In genomic region chr10:133208466-133208865, GRCh38 we compare ENCODE assay signal across 35 cellular contexts. TPM values are rescaled to one million over a fixed set of nuclear protein-coding genes. Genes with fewer than 3 reads are reported as not detected.
"Had no signal": no experiment of that assay in that cellular context is flagged by ENCODE, and none has a peak within 500 bp of the region (broad histone marks: within the 10 kb centered on the region; RNA-seq: fewer than 3 reads in every experiment).

No MANE protein-coding gene starts in this region.

- H3K27me3 ChIP-seq: colonic mucosa had no signal

- H3K4me1 Mint-ChIP-seq: endodermal cell, mesothelial cell of epicardium had no signal

- H3K27ac Mint-ChIP-seq: dendritic cell treated with granulocyte-macrophage colony-stimulating factor and Interleukin-4, amounts not matched to agents 40 ng/mL and 50 ng/mL, for 4 days; effector memory CD8-positive, alpha-beta T cell; endodermal cell; mesothelial cell of epicardium; naive B cell had no signal

- FAIRE-seq: endometrium, islet of Langerhans, keratinocyte had no signal

- H3K4me3 ChIP-seq: colonic mucosa, esophagus squamous epithelium, gastrocnemius medialis, heart right ventricle, lower lobe of right lung, mucosa of descending colon had no signal

- DNase-seq: colonic mucosa; cortex of kidney; effector CD8-positive, alpha-beta T cell; effector memory CD8-positive, alpha-beta T cell; endodermal cell; erythroblast; esophagus squamous epithelium; foreskin fibroblast; foreskin melanocyte; gastrocnemius medialis; glutamatergic neuron; head of caudate nucleus; hippocampal formation; kidney glomerular epithelial cell; left colon; left ventricle myocardium superior; lower lobe of right lung; mesenchymal stem cell; mucosa of descending colon; naive B cell had no signal

- H3K27ac ChIP-seq: colonic mucosa, epithelial cell of prostate, esophagus squamous epithelium, gastrocnemius medialis, heart right ventricle, lower lobe of right lung had no signal

- H3K9me3 Mint-ChIP-seq: dendritic cell treated with granulocyte-macrophage colony-stimulating factor and Interleukin-4, amounts not matched to agents 40 ng/mL and 50 ng/mL, for 4 days; effector memory CD8-positive, alpha-beta T cell; endodermal cell; mesothelial cell of epicardium had no signal

- H3K36me3 ChIP-seq: colonic mucosa, esophagus squamous epithelium, gastrocnemius medialis, heart right ventricle, lower lobe of right lung had no signal

- ATAC-seq: effector memory CD8-positive, alpha-beta T cell; esophagus mucosa; gastrocnemius medialis; heart right ventricle; left colon; left lobe of liver; left ventricle myocardium superior; lower lobe of right lung; mucosa of descending colon had no signal

- H3K4me3 Mint-ChIP-seq: dendritic cell treated with granulocyte-macrophage colony-stimulating factor and Interleukin-4, amounts not matched to agents 40 ng/mL and 50 ng/mL, for 4 days; effector memory CD8-positive, alpha-beta T cell; endodermal cell; mesothelial cell of epicardium; naive B cell had no signal

- H3K9me3 ChIP-seq: colonic mucosa, esophagus squamous epithelium, gastrocnemius medialis, heart right ventricle, lower lobe of right lung, mucosa of descending colon had no signal

- H3K36me3 Mint-ChIP-seq: naive B cell had no signal

- H3K4me1 ChIP-seq: colonic mucosa, esophagus squamous epithelium, gastrocnemius medialis, heart right ventricle, lower lobe of right lung had no signal

RNA-seq across cellular contexts. Expression of gene UTF1, which starts 21.6 kb away (rescaled TPM):
- total RNA-seq: colonic mucosa, dermis microvascular lymphatic vessel endothelial cell, esophagus mucosa, esophagus squamous epithelium, gastrocnemius medialis, glomerular endothelial cell, heart right ventricle, left colon, left lobe of liver, left ventricle myocardium superior, lower leg skin, lower lobe of right lung, lung microvascular endothelial cell, mesenteric fat pad, mesothelial cell of epicardium, mucosa of descending colon, myocyte had no signal
- polyA plus RNA-seq: heart right ventricle, keratinocyte had no signal

RNA-seq across cellular contexts. Expression of gene VENTX, which starts 29.2 kb away (rescaled TPM):
- total RNA-seq: dermis microvascular lymphatic vessel endothelial cell, glomerular endothelial cell, lung microvascular endothelial cell had no signal
- polyA plus RNA-seq: keratinocyte had no signal

RNA-seq across cellular contexts. Expression of gene KNDC1, which starts 48.4 kb away (rescaled TPM):
- total RNA-seq: glomerular endothelial cell, myocyte had no signal
